In genomic region chr1:62407398-62408009, GRCh38 we compare ENCODE assay signal across 8 cellular contexts. TPM values are rescaled to one million over a fixed set of nuclear protein-coding genes. Genes with fewer than 3 reads are reported as not detected.
DNase-seq lines count a peak whose midpoint lies in the region; ATAC-seq, FAIRE-seq and TF ChIP-seq lines count a peak whose summit lies in the region.

No MANE protein-coding gene starts in this region.

- 67 to 69% (median 67%) methylated on average over 12 of the region's 12 CpGs for whole genome bisulfite sequencing in ovary, 3 donors

- H3K27ac ChIP-seq in ovary = no peak overlapping the region

- FAIRE-seq in GM12892 (lab: Jason Lieb, UNC) = peak; percentile 33

- peak; percentile 69 for DNase-seq in Ammon's horn (ENCODE audit: low spot score)
- no peak for DNase-seq in GM12892 (ENCODE audit: insufficient read length)
- peak; percentile 25 for DNase-seq in NCI-H1092 (lab: John Stamatoyannopoulos, UW)
- peak; percentile 59 for DNase-seq in SKM-1 treated with dmso at 0.1 percent for 144 hours (lab: John Stamatoyannopoulos, UW; ENCODE audit: unreplicated experiment)
- DNase-seq in fibroblast of the aortic adventitia (ENCODE audit: low read depth) = peak; percentile 80
- no peak for DNase-seq in ovary
- no peak for DNase-seq in activated CD4-positive, alpha-beta memory T cell treated with anti-CD3 and anti-CD28 coated beads, Interleukin-2, amount 10 ng/mL, durations not matched to agents 7 days and 5 days

- H3K27ac Mint-ChIP-seq in activated CD4-positive, alpha-beta memory T cell treated with anti-CD3 and anti-CD28 coated beads, Interleukin-2, amount 10 ng/mL, durations not matched to agents 7 days and 5 days = no peak overlapping the region

- POLR2A ChIA-PET in activated CD4-positive, alpha-beta memory T cell treated with anti-CD3 and anti-CD28 coated beads, Interleukin-2, amount 10 ng/mL, durations not matched to agents 7 days and 5 days (lab: Charles Lee) = no interaction called here

- peaks cover 2% of the 10 kb centered on the region for H3K27me3 Mint-ChIP-seq in activated CD4-positive, alpha-beta memory T cell treated with anti-CD3 and anti-CD28 coated beads, Interleukin-2, amount 10 ng/mL, durations not matched to agents 7 days and 5 days

- H3K27me3 ChIP-seq in ovary = no peaks in the 10 kb centered on the region

- intact Hi-C loops in ovary (cut with DNase I) = loop anchor here (5.0 to 10.0 kb wide), 2 partner anchors 230 to 233 kb away; no protein-coding TSS in a partner anchor

- no peak for TF ChIP-seq EP300 in ovary (IDR thresholded peaks at IDR 0.05)

- TF ChIP-seq CTCF in fibroblast of the aortic adventitia (IDR thresholded peaks at IDR 0.05; ENCODE audit: insufficient read depth, low read length) = peak; percentile 71
- peak in 2 of 3 donors; percentile 25 to 44 for TF ChIP-seq CTCF in ovary (IDR thresholded peaks at IDR 0.05)

- H3K4me1 ChIP-seq in ovary (ENCODE audit: insufficient read depth) = no peaks in the 10 kb centered on the region

- no peaks in the 10 kb centered on the region for H3K9me3 Mint-ChIP-seq in activated CD4-positive, alpha-beta memory T cell treated with anti-CD3 and anti-CD28 coated beads, Interleukin-2, amount 10 ng/mL, durations not matched to agents 7 days and 5 days

- CTCF ChIA-PET in activated CD4-positive, alpha-beta memory T cell treated with anti-CD3 and anti-CD28 coated beads, Interleukin-2, amount 10 ng/mL, durations not matched to agents 7 days and 5 days (lab: Charles Lee) = interaction anchor here (0.6 to 4.5 kb wide), 12 partner anchors 10 to 339 kb away, joined by 3 to 40 read pairs (median 3); no protein-coding TSS in a partner anchor

- no peak for ATAC-seq in GM21717 (IDR thresholded peaks at IDR 0.05; ENCODE audit: unreplicated experiment)

- no peaks in the 10 kb centered on the region for H3K36me3 ChIP-seq in ovary

- H3K4me1 Mint-ChIP-seq in activated CD4-positive, alpha-beta memory T cell treated with anti-CD3 and anti-CD28 coated beads, Interleukin-2, amount 10 ng/mL, durations not matched to agents 7 days and 5 days = no peaks in the 10 kb centered on the region

- no peaks in the 10 kb centered on the region for H3K9me3 ChIP-seq in ovary

- no peaks in the 10 kb centered on the region for H3K36me3 Mint-ChIP-seq in activated CD4-positive, alpha-beta memory T cell treated with anti-CD3 and anti-CD28 coated beads, Interleukin-2, amount 10 ng/mL, durations not matched to agents 7 days and 5 days (ENCODE audit: low read depth)

- H3K4me3 ChIP-seq in fibroblast of the aortic adventitia (ENCODE audit: low read depth, low read length) (no peak overlapping the region), ovary (no peak overlapping the region)

- no peak overlapping the region for H3K4me3 Mint-ChIP-seq in activated CD4-positive, alpha-beta memory T cell treated with anti-CD3 and anti-CD28 coated beads, Interleukin-2, amount 10 ng/mL, durations not matched to agents 7 days and 5 days

- no peak for TF ChIP-seq POLR2A in GM12892 (IDR thresholded peaks at IDR 0.05; ENCODE audit: low read depth, low read length)
- no peak for TF ChIP-seq POLR2A in ovary (IDR thresholded peaks at IDR 0.05)

RNA-seq across cellular contexts. Expression of gene USP1, which starts 29.3 kb away (rescaled TPM):
- 41.6 TPM for polyA plus RNA-seq in GM12892 (2012; ENCODE audit: missing spikeins)
- total RNA-seq in fibroblast of the aortic adventitia (ENCODE audit: low replicate concordance) (32.4 and 64.8 TPM in 2 replicates), ovary (10 to 100 TPM; 24.9 to 47.8 (median 38.0) TPM)
- 10 to 100 TPM; 18.1 to 21.5 TPM for polyA plus RNA-seq in ovary
- total RNA-seq in activated CD4-positive, alpha-beta memory T cell treated with anti-CD3 and anti-CD28 coated beads, Interleukin-2, amount 10 ng/mL, durations not matched to agents 7 days and 5 days = 10 to 100 TPM; 74.6 to 78.6 TPM

Comparison
In these comparisons a context has a peak if more than half of its experiments do, and no peak if none do; other contexts are left out.
1. DNase-seq: peak in Ammon's horn (single experiment), NCI-H1092 (single experiment), SKM-1 treated with dmso at 0.1 percent for 144 hours (single experiment) and fibroblast of the aortic adventitia (single experiment); none in GM12892 (single experiment), ovary (0 of 5) and activated CD4-positive, alpha-beta memory T cell treated with anti-CD3 and anti-CD28 coated beads, Interleukin-2, amount 10 ng/mL, durations not matched to agents 7 days and 5 days (single experiment).